Comparison of ENCODE assay signal across 1 cellular context in the genomic region with DNA sequence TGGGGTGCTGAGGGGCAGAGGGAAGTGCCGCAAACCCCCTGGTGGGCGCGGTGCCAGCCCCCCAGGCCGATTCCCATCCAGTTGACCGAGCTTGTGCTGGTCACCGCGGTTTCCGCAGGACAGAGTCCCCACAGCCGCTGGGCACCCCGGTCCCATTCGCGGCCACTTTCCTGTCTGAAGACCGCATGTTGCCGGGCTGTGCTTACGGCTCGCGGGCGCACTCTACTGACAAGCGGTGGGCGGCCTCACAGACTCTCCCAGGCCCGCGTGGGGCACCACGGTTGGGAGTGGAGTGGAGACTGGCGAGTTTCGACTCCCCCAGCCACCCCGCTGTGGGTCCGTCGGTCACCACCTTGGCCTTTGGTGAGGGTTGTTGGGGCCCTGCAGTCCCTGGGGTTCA.
TF ChIP-seq lines count a peak whose summit lies in the region.

No MANE protein-coding gene starts in this region.

TF ChIP-seq in HepG2, 621 proteins besides CTCF, POLR2A, EP300 and RAD21:
- TF ChIP-seq ZNF577 (CRISPR knock-in tag; IDR thresholded peaks at IDR 0.05; ENCODE audit: borderline replicate concordance, low read depth): no peak
- no peak for TF ChIP-seq SP5 (CRISPR knock-in tag; IDR thresholded peaks at IDR 0.05; ENCODE audit: borderline replicate concordance, low read depth)
- no peak for TF ChIP-seq U2AF1 (optimal IDR thresholded peaks at IDR 0.05; ENCODE audit: low read depth, low read length)
- TF ChIP-seq, protein P1, sequence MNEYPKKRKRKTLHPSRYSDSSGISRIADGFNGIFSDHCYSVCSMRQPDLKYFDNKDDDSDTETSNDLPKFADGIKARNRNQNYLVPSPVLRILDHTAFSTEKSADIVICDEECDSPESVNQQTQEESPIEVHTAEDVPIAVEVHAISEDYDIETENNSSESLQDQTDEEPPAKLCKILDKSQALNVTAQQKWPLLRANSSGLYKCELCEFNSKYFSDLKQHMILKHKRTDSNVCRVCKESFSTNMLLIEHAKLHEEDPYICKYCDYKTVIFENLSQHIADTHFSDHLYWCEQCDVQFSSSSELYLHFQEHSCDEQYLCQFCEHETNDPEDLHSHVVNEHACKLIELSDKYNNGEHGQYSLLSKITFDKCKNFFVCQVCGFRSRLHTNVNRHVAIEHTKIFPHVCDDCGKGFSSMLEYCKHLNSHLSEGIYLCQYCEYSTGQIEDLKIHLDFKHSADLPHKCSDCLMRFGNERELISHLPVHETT (CRISPR knock-in tag; conservative IDR thresholded peaks at IDR 0.05): no peak
- TF ChIP-seq ZNF160 (CRISPR knock-in tag; IDR thresholded peaks at IDR 0.05): no peak
- no peak for TF ChIP-seq MATR3 (CRISPR knock-in tag; IDR thresholded peaks at IDR 0.05)
- TF ChIP-seq, protein P2, sequence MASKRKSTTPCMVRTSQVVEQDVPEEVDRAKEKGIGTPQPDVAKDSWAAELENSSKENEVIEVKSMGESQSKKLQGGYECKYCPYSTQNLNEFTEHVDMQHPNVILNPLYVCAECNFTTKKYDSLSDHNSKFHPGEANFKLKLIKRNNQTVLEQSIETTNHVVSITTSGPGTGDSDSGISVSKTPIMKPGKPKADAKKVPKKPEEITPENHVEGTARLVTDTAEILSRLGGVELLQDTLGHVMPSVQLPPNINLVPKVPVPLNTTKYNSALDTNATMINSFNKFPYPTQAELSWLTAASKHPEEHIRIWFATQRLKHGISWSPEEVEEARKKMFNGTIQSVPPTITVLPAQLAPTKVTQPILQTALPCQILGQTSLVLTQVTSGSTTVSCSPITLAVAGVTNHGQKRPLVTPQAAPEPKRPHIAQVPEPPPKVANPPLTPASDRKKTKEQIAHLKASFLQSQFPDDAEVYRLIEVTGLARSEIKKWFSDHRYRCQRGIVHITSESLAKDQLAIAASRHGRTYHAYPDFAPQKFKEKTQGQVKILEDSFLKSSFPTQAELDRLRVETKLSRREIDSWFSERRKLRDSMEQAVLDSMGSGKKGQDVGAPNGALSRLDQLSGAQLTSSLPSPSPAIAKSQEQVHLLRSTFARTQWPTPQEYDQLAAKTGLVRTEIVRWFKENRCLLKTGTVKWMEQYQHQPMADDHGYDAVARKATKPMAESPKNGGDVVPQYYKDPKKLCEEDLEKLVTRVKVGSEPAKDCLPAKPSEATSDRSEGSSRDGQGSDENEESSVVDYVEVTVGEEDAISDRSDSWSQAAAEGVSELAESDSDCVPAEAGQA (IDR thresholded peaks at IDR 0.05; ENCODE audit: low read depth): no peak
- TF ChIP-seq, protein P2 (CRISPR knock-in tag; IDR thresholded peaks at IDR 0.05; ENCODE audit: borderline replicate concordance): no peak
- no peak for TF ChIP-seq SRSF1 (optimal IDR thresholded peaks at IDR 0.05; ENCODE audit: low read depth, low read length)
- TF ChIP-seq ZNF333 (CRISPR knock-in tag; IDR thresholded peaks at IDR 0.05; ENCODE audit: borderline replicate concordance): no peak
- no peak for TF ChIP-seq TEAD3 (CRISPR knock-in tag; optimal IDR thresholded peaks at IDR 0.05; ENCODE audit: borderline replicate concordance)
- no peak for TF ChIP-seq MAFK (conservative IDR thresholded peaks at IDR 0.05 in 1 of 2, IDR thresholded peaks at IDR 0.05 in 1 of 2; ENCODE audit: low read length in 2 of 2)
- TF ChIP-seq PTBP1 (IDR thresholded peaks at IDR 0.05; ENCODE audit: low read depth, low read length, poor library complexity, severe bottlenecking): no peak
- no peak for TF ChIP-seq ZNF296 (CRISPR knock-in tag; conservative IDR thresholded peaks at IDR 0.05)
- TF ChIP-seq, protein P3, sequence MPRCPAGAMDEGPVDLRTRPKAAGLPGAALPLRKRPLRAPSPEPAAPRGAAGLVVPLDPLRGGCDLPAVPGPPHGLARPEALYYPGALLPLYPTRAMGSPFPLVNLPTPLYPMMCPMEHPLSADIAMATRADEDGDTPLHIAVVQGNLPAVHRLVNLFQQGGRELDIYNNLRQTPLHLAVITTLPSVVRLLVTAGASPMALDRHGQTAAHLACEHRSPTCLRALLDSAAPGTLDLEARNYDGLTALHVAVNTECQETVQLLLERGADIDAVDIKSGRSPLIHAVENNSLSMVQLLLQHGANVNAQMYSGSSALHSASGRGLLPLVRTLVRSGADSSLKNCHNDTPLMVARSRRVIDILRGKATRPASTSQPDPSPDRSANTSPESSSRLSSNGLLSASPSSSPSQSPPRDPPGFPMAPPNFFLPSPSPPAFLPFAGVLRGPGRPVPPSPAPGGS (CRISPR knock-in tag; IDR thresholded peaks at IDR 0.05): no peak
- TF ChIP-seq, protein P4, sequence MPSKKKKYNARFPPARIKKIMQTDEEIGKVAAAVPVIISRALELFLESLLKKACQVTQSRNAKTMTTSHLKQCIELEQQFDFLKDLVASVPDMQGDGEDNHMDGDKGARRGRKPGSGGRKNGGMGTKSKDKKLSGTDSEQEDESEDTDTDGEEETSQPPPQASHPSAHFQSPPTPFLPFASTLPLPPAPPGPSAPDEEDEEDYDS (CRISPR knock-in tag; IDR thresholded peaks at IDR 0.05): no peak
- TF ChIP-seq, protein P5, sequence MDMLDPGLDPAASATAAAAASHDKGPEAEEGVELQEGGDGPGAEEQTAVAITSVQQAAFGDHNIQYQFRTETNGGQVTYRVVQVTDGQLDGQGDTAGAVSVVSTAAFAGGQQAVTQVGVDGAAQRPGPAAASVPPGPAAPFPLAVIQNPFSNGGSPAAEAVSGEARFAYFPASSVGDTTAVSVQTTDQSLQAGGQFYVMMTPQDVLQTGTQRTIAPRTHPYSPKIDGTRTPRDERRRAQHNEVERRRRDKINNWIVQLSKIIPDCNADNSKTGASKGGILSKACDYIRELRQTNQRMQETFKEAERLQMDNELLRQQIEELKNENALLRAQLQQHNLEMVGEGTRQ (IDR thresholded peaks at IDR 0.05; ENCODE audit: low read depth, low read length): no peak
- TF ChIP-seq, protein P5 (CRISPR knock-in tag; IDR thresholded peaks at IDR 0.05; ENCODE audit: borderline replicate concordance): no peak
